ENCODE assay signal across 21 cellular contexts in the genomic region with DNA sequence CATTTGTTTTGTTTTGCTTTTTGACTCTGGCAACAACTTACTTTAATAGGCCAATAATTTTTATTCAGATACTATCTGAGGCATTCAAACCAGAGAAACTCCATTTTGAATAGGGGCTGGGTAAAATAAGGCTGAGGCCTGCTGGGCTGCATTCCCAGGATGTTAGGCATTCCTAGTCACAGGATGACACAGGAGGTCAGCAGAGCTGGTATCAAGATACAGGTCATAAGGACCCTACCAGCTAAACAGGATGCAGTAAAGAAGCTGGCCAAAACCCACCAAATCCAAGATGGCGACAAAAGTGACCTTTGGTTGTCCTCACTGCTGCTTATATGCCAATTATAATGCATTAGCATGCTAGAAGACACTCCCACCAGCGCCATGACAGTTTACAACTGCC.
DNase-seq lines count a peak whose midpoint lies in the region; TF ChIP-seq lines count a peak whose summit lies in the region.
"Had no signal": no experiment of that assay in that cellular context is flagged by ENCODE, and none has a peak within 500 bp of the region (broad histone marks: within the 10 kb centered on the region; RNA-seq: fewer than 3 reads in every experiment).

No MANE protein-coding gene starts in this region.

- H3K79me1 ChIP-seq in H9 (ENCODE audit: insufficient read depth, low read depth, low read length, poor library complexity, severe bottlenecking) = no peaks in the 10 kb centered on the region

- H3K9ac ChIP-seq in H9 (ENCODE audit: extremely low read depth, insufficient read length, low read length) (no peak overlapping the region), OCI-LY1 (ENCODE audit: low read length) (no peak overlapping the region), endodermal cell (ENCODE audit: extremely low read depth, low read length, poor library complexity, severe bottlenecking) (peak overlapping the region; percentile 17), parathyroid adenoma (no peak overlapping the region)

- peak overlapping the region; percentile 89 for H4K91ac ChIP-seq in H9 (ENCODE audit: insufficient read length, low read depth, low read length)

- peaks cover 39% of the 10 kb centered on the region in 2 experiments for H3K4me1 Mint-ChIP-seq in H9
- H3K4me1 Mint-ChIP-seq in endodermal cell = peaks cover 40% of the 10 kb centered on the region
- H3K4me1 Mint-ChIP-seq in activated T-helper 2 cell treated with anti-CD3 and anti-CD28 coated beads, Interferon-gamma antibody, Interleukin-2, Interleukin-4, amounts not matched to agents 10 μg/mL and 5 μg/mL and 100 μg/mL, durations not matched to agents 14 hours and 24 hours and 36 hours (ENCODE audit: low read depth) = no peaks in the 10 kb centered on the region

- no peak overlapping the region for H2AK5ac ChIP-seq in H9 (ENCODE audit: insufficient read length, low read length)

- H3K14ac ChIP-seq in H9 (ENCODE audit: insufficient read depth, low read length) = no peak overlapping the region

- no peaks in the 10 kb centered on the region for H3F3A ChIP-seq in OCI-LY1 (ENCODE audit: insufficient read depth, low read length)

- H3K36me3 Mint-ChIP-seq in H9 (ENCODE audit: insufficient read depth in 1 of 3, low read depth in 3 of 3) (no peaks in the 10 kb centered on the region), endodermal cell (ENCODE audit: low read depth) (no peaks in the 10 kb centered on the region)
- H3K36me3 Mint-ChIP-seq in activated T-helper 2 cell treated with anti-CD3 and anti-CD28 coated beads, Interferon-gamma antibody, Interleukin-2, Interleukin-4, amounts not matched to agents 10 μg/mL and 5 μg/mL and 100 μg/mL, durations not matched to agents 14 hours and 24 hours and 36 hours (ENCODE audit: low read depth) = no peaks in the 10 kb centered on the region

- H2BK5ac ChIP-seq in H9 (ENCODE audit: insufficient read length, low read length) = no peak overlapping the region

- no peak overlapping the region for H2BK15ac ChIP-seq in H9 (ENCODE audit: low read depth, low read length)

- H2BK120ac ChIP-seq in H9 (ENCODE audit: low read depth, low read length, poor library complexity, severe bottlenecking) = no peak overlapping the region

- no peak overlapping the region for H3K4me3 Mint-ChIP-seq in H9
- H3K4me3 Mint-ChIP-seq in endodermal cell = no peak overlapping the region
- no peak overlapping the region for H3K4me3 Mint-ChIP-seq in activated T-helper 2 cell treated with anti-CD3 and anti-CD28 coated beads, Interferon-gamma antibody, Interleukin-2, Interleukin-4, amounts not matched to agents 10 μg/mL and 5 μg/mL and 100 μg/mL, durations not matched to agents 14 hours and 24 hours and 36 hours (ENCODE audit: low read depth)
- H3K4me3 Mint-ChIP-seq: dendritic cell treated with granulocyte-macrophage colony-stimulating factor and Interleukin-4, amounts not matched to agents 40 ng/mL and 50 ng/mL, for 4 days had no signal

- no peak overlapping the region for H2BK20ac ChIP-seq in H9 (ENCODE audit: low read depth, low read length, poor library complexity, severe bottlenecking)

- H3K9me3 ChIP-seq in H9 (ENCODE audit: control insufficient read depth, low read depth, low read length) = no peaks in the 10 kb centered on the region
- H3K9me3 ChIP-seq in OCI-LY1 (ENCODE audit: low read length) = no peaks in the 10 kb centered on the region
- H3K9me3 ChIP-seq in endodermal cell (ENCODE audit: control insufficient read depth, low read length) = no peaks in the 10 kb centered on the region
- H3K9me3 ChIP-seq in parathyroid adenoma (ENCODE audit: control insufficient read depth, low read length) = no peaks in the 10 kb centered on the region
- H3K9me3 ChIP-seq: adrenal gland, breast epithelium, gastrocnemius medialis, transverse colon had no signal

- TF ChIP-seq CTCF in H9 (conservative IDR thresholded peaks at IDR 0.05) (no peak), OCI-LY1 (IDR thresholded peaks at IDR 0.05; ENCODE audit: low read length) (no peak), endodermal cell (conservative IDR thresholded peaks at IDR 0.05) (no peak), parathyroid adenoma (IDR thresholded peaks at IDR 0.05) (no peak), lower leg skin (IDR thresholded peaks at IDR 0.05) (no peak), GM10248 (IDR thresholded peaks at IDR 0.05; ENCODE audit: control extremely low read depth, extremely low read depth, low read depth, missing control alignments) (no peak)

- no peaks in the 10 kb centered on the region for H3K23me2 ChIP-seq in H9 (ENCODE audit: insufficient read length, low read depth, low read length, poor library complexity, severe bottlenecking)

- H3K27me3 ChIP-seq in H9 (ENCODE audit: insufficient read depth, low read length) (no peaks in the 10 kb centered on the region), OCI-LY1 (ENCODE audit: insufficient read depth, low read length) (no peaks in the 10 kb centered on the region), endodermal cell (ENCODE audit: control insufficient read depth, insufficient read depth, low read length, poor library complexity, severe bottlenecking) (no peaks in the 10 kb centered on the region), parathyroid adenoma (ENCODE audit: control insufficient read depth, insufficient read depth, low read length) (no peaks in the 10 kb centered on the region)
- H3K27me3 ChIP-seq: adrenal gland, breast epithelium, gastrocnemius medialis, transverse colon had no signal

- no peak overlapping the region for H3K18ac ChIP-seq in H9 (ENCODE audit: insufficient read length, low read depth, low read length)

- no peak overlapping the region for H4K8ac ChIP-seq in H9 (replicated peaks; ENCODE audit: insufficient read length, low read depth, low read length)

- WGBS in H9 (ENCODE audit: extremely low coverage, insufficient read length, low lambda C conversion rate) = no CpG with 5 or more reads among the region's 2 CpGs
- 80 to 98% methylated on average over 1 to 2 of the region's 2 CpGs for WGBS in endodermal cell (ENCODE audit: insufficient coverage in 1 of 2, insufficient read length in 1 of 2), 2 experiments
- 90 to 98% methylated on average over 2 of the region's 2 CpGs for WGBS in lower leg skin, 2 donors

- POLR2A ChIA-PET in GM10248 (lab: Yijun Ruan, JAX) = no interaction called here

- no peaks in the 10 kb centered on the region; the same call in 1 of the 2 replicates for H3K4me1 ChIP-seq in H9 (ENCODE audit: insufficient read depth, low read length)
- peaks cover 16% of the 10 kb centered on the region for H3K4me1 ChIP-seq in OCI-LY1 (ENCODE audit: insufficient read depth, low read length, severe bottlenecking)
- peaks cover 17% of the 10 kb centered on the region for H3K4me1 ChIP-seq in endodermal cell (ENCODE audit: control insufficient read depth, insufficient read depth, low read length)
- no peaks in the 10 kb centered on the region for H3K4me1 ChIP-seq in parathyroid adenoma
- H3K4me1 ChIP-seq: adrenal gland, breast epithelium, gastrocnemius medialis, transverse colon had no signal

- H3K79me2 ChIP-seq in H9 (ENCODE audit: insufficient read depth, low read length) (no peaks in the 10 kb centered on the region), OCI-LY1 (ENCODE audit: insufficient read depth, low read length) (no peaks in the 10 kb centered on the region), parathyroid adenoma (no peaks in the 10 kb centered on the region)

- H3K36me3 ChIP-seq in OCI-LY1 (ENCODE audit: insufficient read depth, low read length) (no peaks in the 10 kb centered on the region), endodermal cell (ENCODE audit: control insufficient read depth, insufficient read depth, low read length) (no peaks in the 10 kb centered on the region), parathyroid adenoma (ENCODE audit: control insufficient read depth, insufficient read depth, low read length) (no peaks in the 10 kb centered on the region)
- H3K36me3 ChIP-seq: adrenal gland, breast epithelium, gastrocnemius medialis, transverse colon had no signal

- H3K9me3 Mint-ChIP-seq in H9 (no peaks in the 10 kb centered on the region), endodermal cell (no peaks in the 10 kb centered on the region)
- H3K9me3 Mint-ChIP-seq in activated T-helper 2 cell treated with anti-CD3 and anti-CD28 coated beads, Interferon-gamma antibody, Interleukin-2, Interleukin-4, amounts not matched to agents 10 μg/mL and 5 μg/mL and 100 μg/mL, durations not matched to agents 14 hours and 24 hours and 36 hours = no peaks in the 10 kb centered on the region
- H3K9me3 Mint-ChIP-seq: dendritic cell treated with granulocyte-macrophage colony-stimulating factor and Interleukin-4, amounts not matched to agents 40 ng/mL and 50 ng/mL, for 4 days had no signal

- H3K4me2 ChIP-seq in H9 (ENCODE audit: insufficient read depth, insufficient read length, low read length) (no peak overlapping the region), OCI-LY1 (ENCODE audit: low read length) (0 out of 2 replicates have a peak overlapping the region, but pooled peaks have one; percentile 21), parathyroid adenoma (ENCODE audit: low read length) (no peak overlapping the region)

- DNase-seq in H9 (peak; percentile 52), endodermal cell (peak; percentile 58), lower leg skin (ENCODE audit: low spot score in 2 of 2) (no peak), GM10248 (ENCODE audit: extremely low spot score) (no peak)
- DNase-seq in stimulated activated CD4-positive, alpha-beta T cell treated with anti-CD3 and anti-CD28 coated beads, Interleukin-2, amount 100 ng/mL, for 48 hours = no peak
- no peak for DNase-seq in activated T-helper 2 cell treated with anti-CD3 and anti-CD28 coated beads, Interferon-gamma antibody, Interleukin-2, Interleukin-4, amounts not matched to agents 10 μg/mL and 5 μg/mL and 100 μg/mL, durations not matched to agents 14 hours and 24 hours and 36 hours (ENCODE audit: low spot score)
- DNase-seq: activated CD8-positive, alpha-beta memory T cell treated with anti-CD3 and anti-CD28 coated beads, Interleukin-2, amount 50 U/mL, for 48 hours; activated effector memory CD4-positive, alpha-beta T cell treated with anti-CD3 and anti-CD28 coated beads, Interleukin-2, amount 50 U/mL, for 16 hours; adrenal gland; DMS79 treated with DMSO at 0.1 percent for 48 hours; gastrocnemius medialis; left cardiac atrium; NCI-H1694; NCI-H2227 treated with DMSO at 0.1 percent for 48 hours; right cardiac atrium; stimulated activated naive CD4-positive, alpha-beta T cell treated with Interleukin-2 at 50 U/mL for 16 hours; transverse colon had no signal

- H3K27ac Mint-ChIP-seq in H9 (peak overlapping the region in 2 of 3 experiments; percentile 74 to 76; a peak in 3 of 7 replicates), endodermal cell (peak overlapping the region; percentile 67)
- no peak overlapping the region for H3K27ac Mint-ChIP-seq in activated T-helper 2 cell treated with anti-CD3 and anti-CD28 coated beads, Interferon-gamma antibody, Interleukin-2, Interleukin-4, amounts not matched to agents 10 μg/mL and 5 μg/mL and 100 μg/mL, durations not matched to agents 14 hours and 24 hours and 36 hours
- H3K27ac Mint-ChIP-seq: dendritic cell treated with granulocyte-macrophage colony-stimulating factor and Interleukin-4, amounts not matched to agents 40 ng/mL and 50 ng/mL, for 4 days had no signal

- TF ChIP-seq POLR2A in lower leg skin (IDR thresholded peaks at IDR 0.05) = no peak

- H3K4me3 ChIP-seq in OCI-LY1 (ENCODE audit: low read depth, low read length, poor library complexity, severe bottlenecking) (no peak overlapping the region), endodermal cell (ENCODE audit: low read length) (no peak overlapping the region), parathyroid adenoma (ENCODE audit: low read depth, low read length) (no peak overlapping the region), lower leg skin (ENCODE audit: low read depth, poor library complexity, severe bottlenecking) (no peak overlapping the region)
- H3K4me3 ChIP-seq: adrenal gland, breast epithelium, gastrocnemius medialis, transverse colon had no signal

- H3T11ph ChIP-seq in H9 (ENCODE audit: low read length) = no peak overlapping the region

- H3K23ac ChIP-seq in H9 (ENCODE audit: insufficient read length, low read depth, low read length) = no peak overlapping the region

- H3K27me3 Mint-ChIP-seq in H9 (ENCODE audit: low read depth) = no peaks in the 10 kb centered on the region
- no peaks in the 10 kb centered on the region for H3K27me3 Mint-ChIP-seq in endodermal cell (ENCODE audit: insufficient read depth)
- H3K27me3 Mint-ChIP-seq in activated T-helper 2 cell treated with anti-CD3 and anti-CD28 coated beads, Interferon-gamma antibody, Interleukin-2, Interleukin-4, amounts not matched to agents 10 μg/mL and 5 μg/mL and 100 μg/mL, durations not matched to agents 14 hours and 24 hours and 36 hours (ENCODE audit: low read depth) = no peaks in the 10 kb centered on the region
- H3K27me3 Mint-ChIP-seq: dendritic cell treated with granulocyte-macrophage colony-stimulating factor and Interleukin-4, amounts not matched to agents 40 ng/mL and 50 ng/mL, for 4 days had no signal

- no peaks in the 10 kb centered on the region for H3K9me2 ChIP-seq in OCI-LY1 (ENCODE audit: low read depth, low read length)

- H4K5ac ChIP-seq in H9 (ENCODE audit: insufficient read length, low read depth, low read length) = no peak overlapping the region

- no peak overlapping the region for H3K56ac ChIP-seq in H9 (ENCODE audit: insufficient read length, low read depth, low read length)

- H3K27ac ChIP-seq in H9 (ENCODE audit: insufficient read length, low read depth, low read length) = peak overlapping the region; percentile 58
- H3K27ac ChIP-seq in OCI-LY1 (ENCODE audit: low read depth, low read length, poor library complexity, severe bottlenecking) = peak overlapping the region; percentile 30
- no peak overlapping the region for H3K27ac ChIP-seq in endodermal cell (ENCODE audit: low read depth, low read length)
- H3K27ac ChIP-seq in parathyroid adenoma = no peak overlapping the region
- H3K27ac ChIP-seq: adrenal gland, breast epithelium, gastrocnemius medialis, transverse colon had no signal

- H3K4ac ChIP-seq in H9 (ENCODE audit: low read depth, low read length) = no peak overlapping the region

- H2BK12ac ChIP-seq in H9 (ENCODE audit: insufficient read length, low read depth, low read length) = no peak overlapping the region

- CTCF ChIA-PET in GM10248 (lab: Yijun Ruan, JAX) = no interaction called here

- no peak overlapping the region for H2AFZ ChIP-seq in H9 (ENCODE audit: low read length)
- H2AFZ ChIP-seq in OCI-LY1 (ENCODE audit: low read length) = no peak overlapping the region
- peak overlapping the region; percentile 43 for H2AFZ ChIP-seq in parathyroid adenoma

- intact Hi-C loops in lower leg skin (cut with DNase I; ENCODE audit: low total_unique reads) = no loop called here
- intact Hi-C loops in activated T-helper 2 cell treated with anti-CD3 and anti-CD28 coated beads, Interferon-gamma antibody, Interleukin-2, Interleukin-4, amounts not matched to agents 10 μg/mL and 5 μg/mL and 100 μg/mL, durations not matched to agents 14 hours and 24 hours and 36 hours (cut with micrococcal nuclease) = no loop called here

- H4K20me1 ChIP-seq in H9 (ENCODE audit: control insufficient read depth, insufficient read depth, insufficient read length) = no peaks in the 10 kb centered on the region
- no peaks in the 10 kb centered on the region for H4K20me1 ChIP-seq in OCI-LY1 (ENCODE audit: insufficient read depth, low read length)

Comparison
In these comparisons a context has a peak if more than half of its experiments do, and no peak if none do; other contexts are left out.
1. DNase-seq: peak in H9 (single experiment) and endodermal cell (single experiment); none in stimulated activated CD4-positive, alpha-beta T cell treated with anti-CD3 and anti-CD28 coated beads, Interleukin-2, amount 100 ng/mL, for 48 hours (0 of 2), lower leg skin (0 of 2), activated T-helper 2 cell treated with anti-CD3 and anti-CD28 coated beads, Interferon-gamma antibody, Interleukin-2, Interleukin-4, amounts not matched to agents 10 μg/mL and 5 μg/mL and 100 μg/mL, durations not matched to agents 14 hours and 24 hours and 36 hours (single experiment) and GM10248 (single experiment).
2. H3K27ac ChIP-seq: peak in H9 (single experiment) and OCI-LY1 (single experiment); none in endodermal cell (single experiment) and parathyroid adenoma (single experiment).